Comparison of ENCODE assay signal across 23 cellular contexts in genomic region chr5:79642210-79642609, GRCh38. TPM values are rescaled to one million over a fixed set of nuclear protein-coding genes. Genes with fewer than 3 reads are reported as not detected.
DNase-seq lines count a peak whose midpoint lies in the region; ATAC-seq, FAIRE-seq and TF ChIP-seq lines count a peak whose summit lies in the region.
"Had no signal": no experiment of that assay in that cellular context is flagged by ENCODE, and none has a peak within 500 bp of the region (broad histone marks: within the 10 kb centered on the region; RNA-seq: fewer than 3 reads in every experiment).

No MANE protein-coding gene starts in this region.

- POLR2A ChIA-PET in HepG2 (lab: Yijun Ruan, JAX) = no interaction called here
- POLR2A ChIA-PET in IMR-90 (lab: Charles Lee; ENCODE audit: unreplicated experiment) = no interaction called here

- H4K20me1 ChIP-seq in HepG2 (ENCODE audit: insufficient read depth, low read length) (no peaks in the 10 kb centered on the region), IMR-90 (ENCODE audit: insufficient read depth, low read length) (peaks cover 12% of the 10 kb centered on the region; the same call in 1 of the 2 replicates), smooth muscle cell (ENCODE audit: low read depth) (peaks cover 47% of the 10 kb centered on the region)

- no peak overlapping the region for H2BK15ac ChIP-seq in IMR-90 (ENCODE audit: low read depth, low read length)

- H2AK9ac ChIP-seq in IMR-90 (replicated peaks; ENCODE audit: low read depth, low read length, poor library complexity) = no peak overlapping the region

- no peak overlapping the region for H2BK120ac ChIP-seq in IMR-90 (ENCODE audit: low read depth, low read length)

- H3K79me2 ChIP-seq in HepG2 (ENCODE audit: insufficient read depth, low read length) (peaks cover 5% of the 10 kb centered on the region), smooth muscle cell (ENCODE audit: low read depth) (peaks cover 17% of the 10 kb centered on the region)

- H3K4ac ChIP-seq in IMR-90 (ENCODE audit: low read depth, low read length) = no peak overlapping the region

- no peak overlapping the region for H4K8ac ChIP-seq in IMR-90 (ENCODE audit: low read depth in 2 of 2, low read length in 2 of 2)

- DNase-seq in HepG2 (ENCODE audit: low spot score) (no peak), right lobe of liver (no peak), IMR-90 (peak; percentile 76), fibroblast of peridontal ligament (ENCODE audit: extremely low read depth) (peak; percentile 39), smooth muscle cell (lab: John Stamatoyannopoulos, UW; ENCODE audit: unreplicated experiment) (no peak), HuH-7 (ENCODE audit: low spot score) (no peak)
- DNase-seq: 8988T, DMS 273 treated with DMSO at 0.1 percent for 48 hours, DND-41, GF-D8, H7, MM.1S, NCI-H1092, NCI-H1436 treated with DMSO at 0.1 percent for 48 hours, NCI-H2029 treated with DMSO at 0.1 percent for 48 hours, NCI-H2171 treated with DMSO at 0.1 percent for 48 hours, Peyer's patch had no signal

- H3K4me3 ChIP-seq in HepG2 (replicated peaks in 1 of 3; ENCODE audit: insufficient read depth in 1 of 3, low read depth in 2 of 3, low read length in 3 of 3) = no peak overlapping the region
- no peak overlapping the region for H3K4me3 ChIP-seq in right lobe of liver
- H3K4me3 ChIP-seq in IMR-90 (ENCODE audit: insufficient read depth, low read depth, low read length) = no peak overlapping the region
- no peak overlapping the region for H3K4me3 ChIP-seq in smooth muscle cell
- H3K4me3 ChIP-seq: GM12878, Peyer's patch had no signal

- FAIRE-seq in HepG2 (lab: Jason Lieb, UNC) = no peak
- FAIRE-seq: GM12878, GM18507, HTR-8/SVneo had no signal

- BruUV-seq in HepG2 (replicated peaks; lab: Mats Ljungman, UMichigan) = no TSS peak
- no TSS peak for BruUV-seq in IMR-90 (replicated peaks; lab: Mats Ljungman, UMichigan)

- H3K4me1 ChIP-seq in HepG2 (ENCODE audit: insufficient read depth, low read length) = no peaks in the 10 kb centered on the region
- no peaks in the 10 kb centered on the region for H3K4me1 ChIP-seq in right lobe of liver
- H3K4me1 ChIP-seq in IMR-90 (ENCODE audit: control insufficient read depth, insufficient read depth, low read length) = peaks cover 5% of the 10 kb centered on the region; the same call in 1 of the 2 replicates
- H3K4me1 ChIP-seq in smooth muscle cell (ENCODE audit: low read depth) = no peaks in the 10 kb centered on the region
- H3K4me1 ChIP-seq: Peyer's patch had no signal

- H3K27me3 ChIP-seq in HepG2 (ENCODE audit: control insufficient read depth in 1 of 2, insufficient read depth in 2 of 2, low read length in 2 of 2) (no peaks in the 10 kb centered on the region), right lobe of liver (no peaks in the 10 kb centered on the region), IMR-90 (ENCODE audit: control insufficient read depth, insufficient read depth, low read length) (no peaks in the 10 kb centered on the region), smooth muscle cell (ENCODE audit: low read depth) (no peaks in the 10 kb centered on the region)
- H3K27me3 ChIP-seq: Peyer's patch had no signal

- TF ChIP-seq POLR2A in HepG2 (IDR thresholded peaks at IDR 0.05; ENCODE audit: insufficient read depth in 1 of 2, low read depth in 2 of 2, low read length in 2 of 2) = no peak
- TF ChIP-seq POLR2A in right lobe of liver (IDR thresholded peaks at IDR 0.05) = no peak
- TF ChIP-seq POLR2A in IMR-90 (IDR thresholded peaks at IDR 0.05; ENCODE audit: low read depth, low read length) = no peak

- no peak for ATAC-seq in HepG2
- ATAC-seq in right lobe of liver = no peak
- ATAC-seq in IMR-90 (ENCODE audit: low read depth) = peak; percentile 94
- no peak for ATAC-seq in GM18511 (IDR thresholded peaks at IDR 0.05; ENCODE audit: unreplicated experiment)
- ATAC-seq in GM18520 (IDR thresholded peaks at IDR 0.05; ENCODE audit: unreplicated experiment) = no peak
- ATAC-seq: GM12878, Right ventricle myocardium inferior had no signal

- H4K5ac ChIP-seq in IMR-90 (ENCODE audit: low read depth, low read length) = no peak overlapping the region

- H3K18ac ChIP-seq in IMR-90 (ENCODE audit: low read depth, low read length) = no peak overlapping the region

- H2BK5ac ChIP-seq in IMR-90 (ENCODE audit: low read depth, low read length, poor library complexity, severe bottlenecking) = peak overlapping the region; percentile 57

- H3K9me1 ChIP-seq in IMR-90 (ENCODE audit: insufficient read depth, low read length) = peaks cover 3% of the 10 kb centered on the region; the same call in 1 of the 2 replicates

- peaks cover 12 to 63% of the 10 kb centered on the region in 2 experiments for H3K36me3 ChIP-seq in HepG2 (replicated peaks in 1 of 2; ENCODE audit: control insufficient read depth in 1 of 2, insufficient read depth in 2 of 2, low read length in 2 of 2)
- H3K36me3 ChIP-seq in right lobe of liver = peaks cover 0 to 42% (median 5%) of the 10 kb centered on the region in 4 donors
- H3K36me3 ChIP-seq in IMR-90 (ENCODE audit: control insufficient read depth, insufficient read depth, low read length) = peaks cover 18% of the 10 kb centered on the region
- peaks cover 19% of the 10 kb centered on the region for H3K36me3 ChIP-seq in smooth muscle cell (ENCODE audit: low read depth)

- no peak overlapping the region for H4K91ac ChIP-seq in IMR-90 (ENCODE audit: insufficient read depth, low read depth, low read length)

- H2AK5ac ChIP-seq in IMR-90 (ENCODE audit: low read depth, low read length) = no peak overlapping the region

- no peak overlapping the region for H2BK20ac ChIP-seq in IMR-90 (ENCODE audit: low read depth, low read length)

- dilution Hi-C loops in IMR-90 (cut with HindIII; ENCODE audit: low sequenced_read_pairs, unreplicated experiment) = no loop called here

- no peak overlapping the region for H3K4me2 ChIP-seq in HepG2 (ENCODE audit: low read depth, low read length)
- H3K4me2 ChIP-seq in IMR-90 (ENCODE audit: low read depth, low read length) = peak overlapping the region; percentile 44; the same call in 1 of the 2 replicates
- peak overlapping the region; percentile 36 for H3K4me2 ChIP-seq in smooth muscle cell

- CTCF ChIA-PET in HepG2 (lab: Yijun Ruan, JAX; ENCODE audit: low intra/inter-chr PET ratio, low total read pairs) (no interaction called here), IMR-90 (lab: Yijun Ruan, JAX) (no interaction called here)

- TF ChIP-seq CTCF in HepG2 (CRISPR knock-in tag; IDR thresholded peaks at IDR 0.05) (no peak), right lobe of liver (IDR thresholded peaks at IDR 0.05) (no peak), IMR-90 (conservative IDR thresholded peaks at IDR 0.05; ENCODE audit: low read depth, low read length) (no peak), smooth muscle cell (IDR thresholded peaks at IDR 0.05; ENCODE audit: borderline replicate concordance, insufficient read depth, poor library complexity, severe bottlenecking) (no peak)

- H3K27ac ChIP-seq in HepG2 (ENCODE audit: extremely low read length, insufficient read depth, low read length) (no peak overlapping the region), right lobe of liver (no peak overlapping the region), IMR-90 (ENCODE audit: insufficient read depth, low read length) (no peak overlapping the region), smooth muscle cell (ENCODE audit: low read depth) (peak overlapping the region; percentile 8)
- H3K27ac ChIP-seq: Peyer's patch had no signal

- H3F3A ChIP-seq in smooth muscle cell (ENCODE audit: low read depth) = no peaks in the 10 kb centered on the region

- H2AFZ ChIP-seq in HepG2 (ENCODE audit: low read length) (no peak overlapping the region), IMR-90 (replicated peaks; ENCODE audit: low read length, poor library complexity) (no peak overlapping the region), smooth muscle cell (ENCODE audit: low read depth) (no peak overlapping the region)

- H3K9me3 ChIP-seq in HepG2 (ENCODE audit: low read length) (no peaks in the 10 kb centered on the region), right lobe of liver (no peaks in the 10 kb centered on the region), IMR-90 (ENCODE audit: control insufficient read depth, insufficient read depth, low read length) (no peaks in the 10 kb centered on the region), smooth muscle cell (replicated peaks; ENCODE audit: low read depth) (no peaks in the 10 kb centered on the region)
- H3K9me3 ChIP-seq: Peyer's patch had no signal

- no peak overlapping the region for H3K14ac ChIP-seq in IMR-90 (replicated peaks; ENCODE audit: low read depth, low read length)

- 100% methylated on average over 1 of the region's 1 CpG for WGBS in HepG2 (ENCODE audit: low lambda C conversion rate)
- WGBS in right lobe of liver (ENCODE audit: insufficient coverage, low coverage, low lambda C conversion rate, missing lambda C conversion rate) = 75% methylated on average over 1 of the region's 1 CpG
- no CpG with 5 or more reads among the region's 1 CpG for WGBS in IMR-90 (ENCODE audit: extremely low coverage in 2 of 2, insufficient read length in 1 of 2), 2 experiments
- WGBS in smooth muscle cell (ENCODE audit: low lambda C conversion rate) = 22% methylated on average over 1 of the region's 1 CpG

- in situ Hi-C loops in HepG2 (cut with HindIII; ENCODE audit: extremely low pct_ligation_motif_present, low pct_unique_long_range_greater_than_20kb) (no loop called here), IMR-90 (cut with MboI; ENCODE audit: low sequenced_read_pairs) (no loop called here)

- H3K56ac ChIP-seq in IMR-90 (ENCODE audit: extremely low read depth, insufficient read depth, low read length) = no peak overlapping the region

- TF ChIP-seq RAD21 in HepG2 (CRISPR knock-in tag; IDR thresholded peaks at IDR 0.05) = no peak
- no peak for TF ChIP-seq RAD21 in IMR-90 (IDR thresholded peaks at IDR 0.05; ENCODE audit: low read length)

- peaks cover 17 to 31% of the 10 kb centered on the region in 2 experiments for H3K79me1 ChIP-seq in IMR-90 (ENCODE audit: low read depth in 1 of 2, low read length in 2 of 2)

- intact Hi-C loops in HepG2 (cut with micrococcal nuclease; ENCODE audit: unreplicated experiment) (no loop called here), right lobe of liver (cut with DNase I) (no loop called here), IMR-90 (cut with micrococcal nuclease) (no loop called here)

- TF ChIP-seq EP300 in HepG2 (IDR thresholded peaks at IDR 0.05; ENCODE audit: low read depth in 2 of 2, low read length in 2 of 2) (no peak), HepG2 (CRISPR knock-in tag; IDR thresholded peaks at IDR 0.05; ENCODE audit: borderline replicate concordance) (no peak)

- no peak overlapping the region for H3K9ac ChIP-seq in HepG2 (ENCODE audit: insufficient read depth, low read depth, low read length)
- H3K9ac ChIP-seq in IMR-90 (ENCODE audit: low read depth, low read length) = no peak overlapping the region
- no peak overlapping the region for H3K9ac ChIP-seq in smooth muscle cell (ENCODE audit: low read depth)

- H3K23ac ChIP-seq in IMR-90 (ENCODE audit: low read depth, low read length) = no peak overlapping the region

RNA-seq across cellular contexts. Expression of gene TENT2, which starts 30.0 kb away (rescaled TPM):
- total RNA-seq in HepG2 (2016; rRNA removed; fragmentation: Illumina TruSeq; extraction: Trizol) = 32.3 and 44.3 TPM in 2 replicates
- total RNA-seq in HepG2 (2016; cell fraction: cytosol; rRNA removed; fragmentation: Illumina TruSeq; extraction: Trizol; ENCODE audit: low read depth) = 17.6 and 19.3 TPM in 2 replicates
- 27.8 and 42.6 TPM in 2 replicates for total RNA-seq in HepG2 (2016; cell fraction: insoluble cytoplasmic fraction; rRNA removed; fragmentation: Illumina TruSeq; extraction: Trizol)
- total RNA-seq in HepG2 (2016; cell fraction: membrane; rRNA removed; fragmentation: Illumina TruSeq; extraction: Trizol) = 15.0 and 15.5 TPM in 2 replicates
- total RNA-seq in HepG2 (2016; cell fraction: nucleus; rRNA removed; fragmentation: Illumina TruSeq; extraction: Trizol) = 103 and 117 TPM in 2 replicates
- polyA plus RNA-seq in HepG2 (2011; rRNA removed) = 32.7 and 55.5 TPM in 2 replicates
- 16.0 and 17.9 TPM in 2 replicates for polyA plus RNA-seq in HepG2 (2011; cell fraction: cytosol; rRNA removed)
- 55.4 and 55.9 TPM in 2 replicates for polyA plus RNA-seq in HepG2 (2011; cell fraction: nucleus; rRNA removed)
- 20.1 and 24.6 TPM in 2 replicates for polyA plus RNA-seq in HepG2 (2012)
- polyA plus RNA-seq in HepG2 (2016; cell fraction: cytosol; fragmentation: Illumina TruSeq; extraction: Trizol; ENCODE audit: low read depth) = 1.4 and 1.6 TPM in 2 replicates
- 33.5 and 35.6 TPM in 2 replicates for polyA plus RNA-seq in HepG2 (2016; cell fraction: insoluble cytoplasmic fraction; fragmentation: Illumina TruSeq; extraction: Trizol; ENCODE audit: low read depth)
- polyA plus RNA-seq in HepG2 (2016; cell fraction: membrane; fragmentation: Illumina TruSeq; extraction: Trizol; ENCODE audit: low read depth) = 4.3 and 4.6 TPM in 2 replicates
- polyA plus RNA-seq in HepG2 (2016; cell fraction: nucleus; fragmentation: Illumina TruSeq; extraction: Trizol; ENCODE audit: insufficient read depth, low read depth) = 104 and 107 TPM in 2 replicates
- polyA minus RNA-seq in HepG2 (2011; rRNA and poly(A)+ RNA removed; ENCODE audit: low replicate concordance) = 34.0 and 42.0 TPM in 2 replicates
- 15.8 and 18.5 TPM in 2 replicates for polyA minus RNA-seq in HepG2 (2011; cell fraction: cytosol; rRNA and poly(A)+ RNA removed)
- polyA minus RNA-seq in HepG2 (2011; cell fraction: nucleus; rRNA and poly(A)+ RNA removed) = 171 and 187 TPM in 2 replicates
- 10 to 100 TPM; 24.2 to 33.2 (median 28.8) TPM for total RNA-seq in right lobe of liver
- total RNA-seq in IMR-90 (2012; rRNA removed) = 36.4 and 41.4 TPM in 2 replicates
- polyA plus RNA-seq in IMR-90 (2012; rRNA removed) = 17.1 and 20.0 TPM in 2 replicates
- polyA plus RNA-seq in IMR-90 (2012; cell fraction: cytosol; rRNA removed) = 5.8 and 6.7 TPM in 2 replicates
- 9.6 and 61.5 TPM in 2 replicates for polyA plus RNA-seq in IMR-90 (2012; cell fraction: nucleus; rRNA removed; ENCODE audit: low replicate concordance)
- 47.2 and 68.5 TPM in 2 replicates for total RNA-seq in smooth muscle cell
- 18.9 and 22.4 TPM in 2 replicates for polyA plus RNA-seq in smooth muscle cell

RNA-seq across cellular contexts. Expression of gene CMYA5, which starts 47.4 kb away (rescaled TPM):
- 0.13 and 0.18 TPM in 2 replicates for total RNA-seq in HepG2 (2016; rRNA removed; fragmentation: Illumina TruSeq; extraction: Trizol)
- total RNA-seq in HepG2 (2016; cell fraction: cytosol; rRNA removed; fragmentation: Illumina TruSeq; extraction: Trizol; ENCODE audit: low read depth) = not detected in 2 replicates
- total RNA-seq in HepG2 (2016; cell fraction: insoluble cytoplasmic fraction; rRNA removed; fragmentation: Illumina TruSeq; extraction: Trizol) = 0.13 TPM in 2 replicates
- total RNA-seq in HepG2 (2016; cell fraction: membrane; rRNA removed; fragmentation: Illumina TruSeq; extraction: Trizol) = 0.06 and 0.17 TPM in 2 replicates
- total RNA-seq in HepG2 (2016; cell fraction: nucleus; rRNA removed; fragmentation: Illumina TruSeq; extraction: Trizol) = 0.65 and 1.3 TPM in 2 replicates
- polyA plus RNA-seq in HepG2 (2011; rRNA removed) = 0.51 and 0.68 TPM in 2 replicates
- 0.09 and 0.14 TPM in 2 replicates for polyA plus RNA-seq in HepG2 (2011; cell fraction: cytosol; rRNA removed)
- polyA plus RNA-seq in HepG2 (2011; cell fraction: nucleus; rRNA removed) = 1.2 and 1.3 TPM in 2 replicates
- 0.12 and 0.61 TPM in 2 replicates for polyA plus RNA-seq in HepG2 (2012)
- not detected in 2 replicates for polyA plus RNA-seq in HepG2 (2016; cell fraction: cytosol; fragmentation: Illumina TruSeq; extraction: Trizol; ENCODE audit: low read depth)
- 0.11 and 0.41 TPM in 2 replicates for polyA plus RNA-seq in HepG2 (2016; cell fraction: insoluble cytoplasmic fraction; fragmentation: Illumina TruSeq; extraction: Trizol; ENCODE audit: low read depth)
- 0.03 TPM in 1 of 2 replicates, not detected in the other for polyA plus RNA-seq in HepG2 (2016; cell fraction: membrane; fragmentation: Illumina TruSeq; extraction: Trizol; ENCODE audit: low read depth)
- polyA plus RNA-seq in HepG2 (2016; cell fraction: nucleus; fragmentation: Illumina TruSeq; extraction: Trizol; ENCODE audit: insufficient read depth, low read depth) = 0.40 and 0.52 TPM in 2 replicates
- polyA minus RNA-seq in HepG2 (2011; rRNA and poly(A)+ RNA removed; ENCODE audit: low replicate concordance) = 0.24 and 0.54 TPM in 2 replicates
- polyA minus RNA-seq in HepG2 (2011; cell fraction: cytosol; rRNA and poly(A)+ RNA removed) = 0.10 and 0.18 TPM in 2 replicates
- 2.1 and 2.2 TPM in 2 replicates for polyA minus RNA-seq in HepG2 (2011; cell fraction: nucleus; rRNA and poly(A)+ RNA removed)
- 1 to 10 TPM; 1.1 to 5.8 (median 2.8) TPM for total RNA-seq in right lobe of liver
- 0.83 and 0.90 TPM in 2 replicates for total RNA-seq in IMR-90 (2012; rRNA removed)
- 0.39 and 0.60 TPM in 2 replicates for polyA plus RNA-seq in IMR-90 (2012; rRNA removed)
- 0.33 and 0.81 TPM in 2 replicates for polyA plus RNA-seq in IMR-90 (2012; cell fraction: cytosol; rRNA removed)
- polyA plus RNA-seq in IMR-90 (2012; cell fraction: nucleus; rRNA removed; ENCODE audit: low replicate concordance) = 0.97 and 2.3 TPM in 2 replicates
- total RNA-seq in smooth muscle cell = 1.9 and 2.4 TPM in 2 replicates
- polyA plus RNA-seq in smooth muscle cell = 0.31 and 1.1 TPM in 2 replicates

Comparison
In these comparisons a context has a peak if more than half of its experiments do, and no peak if none do; other contexts are left out.
1. DNase-seq: peak in IMR-90 (single experiment) and fibroblast of peridontal ligament (single experiment); none in HepG2 (single experiment), right lobe of liver (0 of 3), smooth muscle cell (single experiment) and HuH-7 (single experiment).